22 cellular contexts compared by ENCODE assay signal in the genomic region with DNA sequence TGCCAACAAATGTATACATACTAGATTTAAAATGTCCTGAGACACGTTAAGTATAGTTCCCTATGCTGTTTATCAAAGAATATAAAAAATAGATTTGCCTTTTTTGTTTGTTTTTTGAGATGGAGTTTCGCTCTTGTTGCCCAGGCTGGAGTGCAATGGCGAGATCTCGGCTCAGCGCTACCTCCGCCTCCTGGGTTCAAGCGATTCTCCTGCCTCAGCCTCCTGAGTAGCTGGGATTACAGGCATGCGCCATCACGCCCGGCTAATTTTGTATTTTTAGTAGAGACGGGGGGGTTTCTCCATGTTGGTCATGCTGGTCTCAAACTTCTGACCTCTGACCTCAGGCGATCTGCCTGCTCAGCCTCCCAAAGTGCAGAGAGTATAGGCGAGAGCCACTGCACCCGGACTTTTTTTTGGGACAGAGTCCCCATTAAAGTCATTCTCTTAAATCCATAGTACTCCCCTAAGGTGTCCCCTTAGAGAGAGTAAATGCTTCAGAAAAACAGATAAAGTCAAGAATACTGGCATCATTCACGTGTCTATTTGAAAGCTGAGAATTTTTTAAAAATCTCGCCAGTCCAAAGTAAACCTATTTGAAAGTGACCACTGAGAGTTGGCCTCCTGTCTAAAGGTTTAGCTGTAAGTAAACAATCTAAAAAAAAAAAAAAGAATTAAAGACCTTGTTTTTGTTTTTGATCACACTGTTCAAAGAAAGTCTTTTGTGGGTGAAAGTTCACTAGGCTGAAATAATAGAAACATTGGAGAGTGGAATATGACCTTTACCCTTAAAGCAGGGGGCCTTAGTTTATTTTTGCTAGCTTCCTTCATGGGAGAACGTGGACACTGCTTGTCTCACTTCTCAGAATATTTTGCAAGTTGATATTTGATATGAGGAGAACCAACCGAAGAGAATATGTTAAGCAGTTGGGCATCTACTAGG.
"Had no signal": no experiment of that assay in that cellular context is flagged by ENCODE, and none has a peak within 500 bp of the region (broad histone marks: within the 10 kb centered on the region; RNA-seq: fewer than 3 reads in every experiment).

No MANE protein-coding gene starts in this region.

- H3K4me3 Mint-ChIP-seq: endodermal cell; naive B cell; nephron; stimulated activated effector memory CD8-positive, alpha-beta T cell treated with anti-CD3 and anti-CD28 coated beads, Interleukin-12 subunit alpha, Interleukin-12 subunit beta, amount 100 ng/mL, for 72 hours had no signal

- FAIRE-seq: frontal cortex, small intestine had no signal

- H3K27ac ChIP-seq: coronary artery, heart right ventricle, left ventricle myocardium inferior, neutrophil, right atrium auricular region, tibial nerve, upper lobe of right lung, vagina had no signal

- H3K9me3 Mint-ChIP-seq: endodermal cell; naive B cell; nephron; stimulated activated effector memory CD8-positive, alpha-beta T cell treated with anti-CD3 and anti-CD28 coated beads, Interleukin-12 subunit alpha, Interleukin-12 subunit beta, amount 100 ng/mL, for 72 hours had no signal

- H3K4me1 ChIP-seq: tibial nerve, upper lobe of right lung, vagina had no signal

- ATAC-seq: heart right ventricle; stimulated activated effector memory CD8-positive, alpha-beta T cell treated with anti-CD3 and anti-CD28 coated beads, Interleukin-12 subunit alpha, Interleukin-12 subunit beta, amount 100 ng/mL, for 72 hours; stimulated activated naive CD8-positive, alpha-beta T cell treated with anti-CD3 and anti-CD28 coated beads, Interleukin-15, Interleukin-2, amounts not matched to agents 100 U/mL and 50 U/mL, for 24 hours; upper lobe of right lung had no signal

- H3K36me3 ChIP-seq: neutrophil, right atrium auricular region, upper lobe of right lung, vagina had no signal

- H3K27ac Mint-ChIP-seq: endodermal cell; naive B cell; stimulated activated effector memory CD8-positive, alpha-beta T cell treated with anti-CD3 and anti-CD28 coated beads, Interleukin-12 subunit alpha, Interleukin-12 subunit beta, amount 100 ng/mL, for 72 hours had no signal

- H3K27me3 ChIP-seq: heart right ventricle, neutrophil, right atrium auricular region, tibial nerve, upper lobe of right lung, vagina had no signal

- H3K4me3 ChIP-seq: coronary artery, heart right ventricle, left ventricle myocardium inferior, lung, right atrium auricular region, tibial nerve, upper lobe of right lung, vagina had no signal

- H3K4me1 Mint-ChIP-seq: naive B cell; stimulated activated effector memory CD8-positive, alpha-beta T cell treated with anti-CD3 and anti-CD28 coated beads, Interleukin-12 subunit alpha, Interleukin-12 subunit beta, amount 100 ng/mL, for 72 hours had no signal

- DNase-seq: effector CD4-positive, alpha-beta T cell; endodermal cell; heart right ventricle; hypothalamus; islet precursor cell; left ventricle myocardium inferior; mesenchymal stem cell; naive B cell; small intestine; stimulated activated CD4-positive, alpha-beta T cell treated with anti-CD3 and anti-CD28 coated beads, Interleukin-2, amount 100 ng/mL, for 48 hours; stimulated activated CD8-positive, alpha-beta memory T cell treated with anti-CD3 and anti-CD28 coated beads, Interleukin-4, amount 100 ng/mL, for 48 hours; stimulated activated naive CD8-positive, alpha-beta T cell treated with anti-CD3 and anti-CD28 coated beads, Interleukin-15, Interleukin-2, amounts not matched to agents 100 U/mL and 50 U/mL, for 24 hours; upper lobe of right lung had no signal

- H3K27me3 Mint-ChIP-seq: naive B cell had no signal

- H3K9me3 ChIP-seq: heart right ventricle, left ventricle myocardium inferior, neutrophil, right atrium auricular region, tibial nerve, upper lobe of right lung, vagina had no signal
